1 cellular context compared by ENCODE assay signal in the genomic region with DNA sequence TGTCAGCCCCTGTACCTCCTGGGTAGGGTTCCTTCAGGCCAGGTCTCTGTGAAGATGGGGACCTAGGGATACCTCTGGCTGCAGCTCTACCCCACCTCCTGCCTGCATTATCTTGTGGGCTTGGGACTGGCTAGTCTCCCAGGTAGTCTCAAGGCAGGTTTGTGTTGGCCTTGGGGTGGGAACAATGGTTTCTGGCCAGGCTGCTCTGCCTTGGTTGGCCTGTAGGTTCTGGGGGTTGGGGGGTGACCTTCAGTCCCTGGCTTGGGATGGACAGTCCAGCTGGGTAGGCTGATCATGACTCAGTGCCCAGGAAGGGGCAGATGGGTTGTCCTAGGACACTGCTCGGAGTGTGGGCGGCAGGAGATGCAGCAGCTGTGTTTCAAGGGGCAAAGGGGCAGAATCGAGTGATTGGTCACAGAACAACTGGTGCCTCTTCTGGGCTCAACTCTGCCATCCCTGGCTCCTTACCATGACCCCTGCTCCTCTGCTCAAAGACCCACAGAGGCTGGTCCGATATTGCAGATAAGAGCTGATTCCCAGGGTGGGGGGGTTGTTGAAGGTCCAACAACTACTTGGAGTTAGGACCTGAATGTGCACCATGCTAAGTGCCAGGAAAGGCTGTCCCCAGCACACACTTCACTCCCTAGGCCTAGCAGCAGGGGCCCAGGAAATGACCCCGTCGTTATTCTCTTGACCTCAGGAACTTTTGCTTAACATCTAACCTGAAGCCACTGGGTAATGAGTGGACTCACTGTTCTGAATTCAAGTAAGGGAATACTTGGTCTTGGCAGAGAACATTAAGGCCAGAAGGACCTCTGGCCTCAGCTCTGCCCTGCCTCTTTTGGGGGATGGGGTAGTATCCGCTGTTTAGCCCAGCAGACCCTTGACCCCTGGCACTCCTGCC.
TF ChIP-seq lines count a peak whose summit lies in the region.

No MANE protein-coding gene starts in this region.

TF ChIP-seq in IMR-90, 13 proteins besides CTCF, POLR2A, EP300 and RAD21:
- TF ChIP-seq SMC3 (IDR thresholded peaks at IDR 0.05; ENCODE audit: low read depth, low read length) (no peak), CHD1 (IDR thresholded peaks at IDR 0.05; ENCODE audit: low read depth, low read length) (no peak), BHLHE40 (IDR thresholded peaks at IDR 0.05; ENCODE audit: low read depth, low read length) (no peak), CEBPB (IDR thresholded peaks at IDR 0.05; ENCODE audit: low read depth, low read length) (no peak), RFX5 (IDR thresholded peaks at IDR 0.05; ENCODE audit: low read depth, low read length) (no peak), RCOR1 (IDR thresholded peaks at IDR 0.05; ENCODE audit: insufficient replicate concordance, low read length) (no peak), MAZ (IDR thresholded peaks at IDR 0.05; ENCODE audit: borderline replicate concordance, low read depth, low read length) (no peak), FOS (IDR thresholded peaks at IDR 0.05; ENCODE audit: low read depth, low read length) (no peak), MAFK (IDR thresholded peaks at IDR 0.05; ENCODE audit: low read depth, low read length) (no peak), MXI1 (IDR thresholded peaks at IDR 0.05; ENCODE audit: borderline replicate concordance, low read depth, low read length) (no peak), NFE2L2 (IDR thresholded peaks at IDR 0.05; ENCODE audit: low read depth, low read length) (no peak)
- TF ChIP-seq, protein P1, sequence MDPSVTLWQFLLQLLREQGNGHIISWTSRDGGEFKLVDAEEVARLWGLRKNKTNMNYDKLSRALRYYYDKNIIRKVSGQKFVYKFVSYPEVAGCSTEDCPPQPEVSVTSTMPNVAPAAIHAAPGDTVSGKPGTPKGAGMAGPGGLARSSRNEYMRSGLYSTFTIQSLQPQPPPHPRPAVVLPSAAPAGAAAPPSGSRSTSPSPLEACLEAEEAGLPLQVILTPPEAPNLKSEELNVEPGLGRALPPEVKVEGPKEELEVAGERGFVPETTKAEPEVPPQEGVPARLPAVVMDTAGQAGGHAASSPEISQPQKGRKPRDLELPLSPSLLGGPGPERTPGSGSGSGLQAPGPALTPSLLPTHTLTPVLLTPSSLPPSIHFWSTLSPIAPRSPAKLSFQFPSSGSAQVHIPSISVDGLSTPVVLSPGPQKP (IDR thresholded peaks at IDR 0.05; ENCODE audit: borderline replicate concordance, low read depth, low read length): no peak
- TF ChIP-seq, protein P2, sequence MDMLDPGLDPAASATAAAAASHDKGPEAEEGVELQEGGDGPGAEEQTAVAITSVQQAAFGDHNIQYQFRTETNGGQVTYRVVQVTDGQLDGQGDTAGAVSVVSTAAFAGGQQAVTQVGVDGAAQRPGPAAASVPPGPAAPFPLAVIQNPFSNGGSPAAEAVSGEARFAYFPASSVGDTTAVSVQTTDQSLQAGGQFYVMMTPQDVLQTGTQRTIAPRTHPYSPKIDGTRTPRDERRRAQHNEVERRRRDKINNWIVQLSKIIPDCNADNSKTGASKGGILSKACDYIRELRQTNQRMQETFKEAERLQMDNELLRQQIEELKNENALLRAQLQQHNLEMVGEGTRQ (IDR thresholded peaks at IDR 0.05; ENCODE audit: low read depth, low read length): no peak
